Comparison of ENCODE assay signal across 10 cellular contexts in genomic region chr5:71782393-71782770, GRCh38.
DNase-seq lines count a peak whose midpoint lies in the region; ATAC-seq and TF ChIP-seq lines count a peak whose summit lies in the region.
"Had no signal": no experiment of that assay in that cellular context is flagged by ENCODE, and none has a peak within 500 bp of the region (broad histone marks: within the 10 kb centered on the region; RNA-seq: fewer than 3 reads in every experiment).

No MANE protein-coding gene starts in this region.

- no peaks in the 10 kb centered on the region for H3K36me3 ChIP-seq in BLaER1
- no peaks in the 10 kb centered on the region for H3K36me3 ChIP-seq in esophagus squamous epithelium
- H3K36me3 ChIP-seq: transverse colon had no signal

- TF ChIP-seq CTCF in esophagus squamous epithelium (IDR thresholded peaks at IDR 0.05) = no peak

- DNase-seq in esophagus squamous epithelium (lab: John Stamatoyannopoulos, UW) = no peak
- no peak for DNase-seq in activated gamma-delta T cell (lab: John Stamatoyannopoulos, UW)
- DNase-seq in C1 segment of cervical spinal cord (lab: John Stamatoyannopoulos, UW) = no peak
- DNase-seq in NCI-H1694 (lab: John Stamatoyannopoulos, UW) = no peak
- DNase-seq: GDM1 had no signal

- 0 out of 2 replicates have a peak overlapping the region, but pooled peaks have one; percentile 10 for H3K4me2 ChIP-seq in BLaER1

- H3K4me3 ChIP-seq in BLaER1 (no peak overlapping the region), esophagus squamous epithelium (peak overlapping the region; percentile 12 to 56 (median 24))

- no peaks in the 10 kb centered on the region for H3K9me3 ChIP-seq in BLaER1
- H3K9me3 ChIP-seq in esophagus squamous epithelium = no peaks in the 10 kb centered on the region
- H3K9me3 ChIP-seq: transverse colon had no signal

- H3K9ac ChIP-seq in BLaER1 = no peak overlapping the region

- intact Hi-C loops in esophagus squamous epithelium (cut with DNase I) = no loop called here

- peaks cover 9% of the 10 kb centered on the region; the same call in 1 of the 2 replicates for H3K4me1 ChIP-seq in BLaER1
- H3K4me1 ChIP-seq in esophagus squamous epithelium = peaks cover 0 to 23% (median 3%) of the 10 kb centered on the region in 3 donors

- peak; percentile 17 for ATAC-seq in GM19035 (IDR thresholded peaks at IDR 0.05; ENCODE audit: unreplicated experiment)
- peak; percentile 31 for ATAC-seq in HG03196 (IDR thresholded peaks at IDR 0.05; ENCODE audit: unreplicated experiment)
- no peak for ATAC-seq in HG03135 (IDR thresholded peaks at IDR 0.05; ENCODE audit: unreplicated experiment)

- no peak for TF ChIP-seq POLR2A in esophagus squamous epithelium (IDR thresholded peaks at IDR 0.05)

- H4K20me1 ChIP-seq in BLaER1 = no peaks in the 10 kb centered on the region

- H3K27me3 ChIP-seq in BLaER1 (no peaks in the 10 kb centered on the region), esophagus squamous epithelium (no peaks in the 10 kb centered on the region)
- H3K27me3 ChIP-seq: transverse colon had no signal

- 0 to 45% methylated on average over 3 of the region's 3 CpGs for WGBS in esophagus squamous epithelium, 2 donors

- H3K27ac ChIP-seq in BLaER1 (no peak overlapping the region), esophagus squamous epithelium (peak overlapping the region in 2 of 4 donors; percentile 33 to 79)
